11 cellular contexts compared by ENCODE assay signal in genomic region chr19:7914598-7915045, GRCh38. TPM values are rescaled to one million over a fixed set of nuclear protein-coding genes. Genes with fewer than 3 reads are reported as not detected.
DNase-seq lines count a peak whose midpoint lies in the region; ATAC-seq, FAIRE-seq and TF ChIP-seq lines count a peak whose summit lies in the region.
"Had no signal": no experiment of that assay in that cellular context is flagged by ENCODE, and none has a peak within 500 bp of the region (broad histone marks: within the 10 kb centered on the region; RNA-seq: fewer than 3 reads in every experiment).

TGFBR3L (plus strand) TSS chr19:7914830.

- H3K23ac ChIP-seq in IMR-90 (ENCODE audit: low read depth, low read length) (no peak within 1 kb of the TSS), neuronal stem cell (ENCODE audit: low read depth, low read length, poor library complexity) (peak within 1 kb of the TSS; percentile 80)

- H3K79me2 ChIP-seq in GM12878 (ENCODE audit: control insufficient read depth, insufficient read depth, low read length): no peaks in the 10 kb centered on the region

- H3K4me1 ChIP-seq in IMR-90 (ENCODE audit: control insufficient read depth, insufficient read depth, low read length): peaks cover 11% of the 10 kb centered on the region
- H3K4me1 ChIP-seq in GM12878 (ENCODE audit: control insufficient read depth, insufficient read depth, low read length): peaks cover 2% of the 10 kb centered on the region; the same call in 1 of the 2 replicates
- H3K4me1 ChIP-seq in neuronal stem cell (ENCODE audit: control insufficient read depth in 2 of 2, insufficient read depth in 1 of 2, low read depth in 1 of 2, low read length in 2 of 2): peaks cover 6 to 12% of the 10 kb centered on the region in 2 donors

- H2BK20ac ChIP-seq in IMR-90 (ENCODE audit: low read depth, low read length): no peak within 1 kb of the TSS

- TF ChIP-seq POLR2A in IMR-90 (IDR thresholded peaks at IDR 0.05; ENCODE audit: low read depth, low read length): no peak
- peak; percentile 67 for TF ChIP-seq POLR2A in GM12878 (IDR thresholded peaks at IDR 0.05; ENCODE audit: low read depth, low read length)

- peaks cover 25% of the 10 kb centered on the region for H3K36me3 ChIP-seq in IMR-90 (ENCODE audit: control insufficient read depth, insufficient read depth, low read length)
- peaks cover 0 to 14% of the 10 kb centered on the region in 2 experiments; a peak in 3 of 4 replicates for H3K36me3 ChIP-seq in GM12878 (ENCODE audit: control insufficient read depth in 2 of 2, insufficient read depth in 2 of 2, low read length in 1 of 2)
- peaks cover 22 to 30% of the 10 kb centered on the region in 2 donors for H3K36me3 ChIP-seq in neuronal stem cell (replicated peaks in 1 of 2; ENCODE audit: control insufficient read depth in 2 of 2, insufficient read depth in 2 of 2, low read length in 2 of 2)

- no peak within 1 kb of the TSS for H2BK15ac ChIP-seq in IMR-90 (ENCODE audit: low read depth, low read length)
- no peak within 1 kb of the TSS for H2BK15ac ChIP-seq in neuronal stem cell (ENCODE audit: low read length)

- BruUV-seq in IMR-90 (replicated peaks; lab: Mats Ljungman, UMichigan) (no TSS peak), GM12878 (replicated peaks; lab: Mats Ljungman, UMichigan) (no TSS peak)

- 80% methylated on average over 3 of the region's 12 CpGs; no CpG with 5 or more reads in 1 of the 2 experiments for WGBS in IMR-90 (ENCODE audit: extremely low coverage in 2 of 2, insufficient read length in 1 of 2), 2 experiments
- WGBS in GM12878 (ENCODE audit: insufficient coverage, insufficient replicate concordance, low lambda C conversion rate, missing lambda C conversion rate): 59% methylated on average over 12 of the region's 12 CpGs
- no CpG with 5 or more reads among the region's 12 CpGs for WGBS in neuronal stem cell (ENCODE audit: extremely low coverage in 2 of 2, insufficient read length in 2 of 2, insufficient replicate concordance in 1 of 2), 2 donors

- TF ChIP-seq EP300 in GM12878 (IDR thresholded peaks at IDR 0.05; ENCODE audit: borderline replicate concordance in 1 of 2, control insufficient read depth in 1 of 2, low read depth in 2 of 2, low read length in 2 of 2): no peak

- H4K8ac ChIP-seq in IMR-90 (ENCODE audit: low read depth in 2 of 2, low read length in 2 of 2) (no peak within 1 kb of the TSS), neuronal stem cell (ENCODE audit: low read depth, low read length) (no peak within 1 kb of the TSS)

- H4K5ac ChIP-seq in IMR-90 (ENCODE audit: low read depth, low read length): no peak within 1 kb of the TSS

- H3K18ac ChIP-seq in IMR-90 (ENCODE audit: low read depth, low read length) (no peak within 1 kb of the TSS), neuronal stem cell (ENCODE audit: low read length) (peak within 1 kb of the TSS; percentile 92)

- H4K91ac ChIP-seq in IMR-90 (ENCODE audit: insufficient read depth, low read depth, low read length): no peak within 1 kb of the TSS
- no peak within 1 kb of the TSS for H4K91ac ChIP-seq in neuronal stem cell (ENCODE audit: low read depth, low read length, poor library complexity)

- CTCF ChIA-PET in IMR-90 (lab: Yijun Ruan, JAX) (no interaction called here), GM12878 (lab: Yijun Ruan, JAX) (no interaction called here)

- H2BK12ac ChIP-seq in neuronal stem cell (ENCODE audit: low read length): no peak within 1 kb of the TSS

- dilution Hi-C loops in IMR-90 (cut with HindIII; ENCODE audit: low sequenced_read_pairs, unreplicated experiment): no loop called here

- H2AFZ ChIP-seq in IMR-90 (replicated peaks; ENCODE audit: low read length, poor library complexity) (peak within 1 kb of the TSS; percentile 90), GM12878 (ENCODE audit: control insufficient read depth, low read depth, low read length) (no peak within 1 kb of the TSS), neuronal stem cell (ENCODE audit: low read length) (no peak within 1 kb of the TSS)

- H3K4me2 ChIP-seq in IMR-90 (ENCODE audit: low read depth, low read length) (no peak within 1 kb of the TSS; the same call in 1 of the 2 replicates), GM12878 (ENCODE audit: control insufficient read depth, insufficient read depth) (no peak within 1 kb of the TSS), neuronal stem cell (ENCODE audit: insufficient read depth, low read length, poor library complexity, severe bottlenecking) (no peak within 1 kb of the TSS)

- H3K14ac ChIP-seq in IMR-90 (replicated peaks; ENCODE audit: low read depth, low read length) (no peak within 1 kb of the TSS), neuronal stem cell (ENCODE audit: low read length) (peak within 1 kb of the TSS; percentile 8)

- H3K79me1 ChIP-seq in IMR-90 (ENCODE audit: low read depth in 1 of 2, low read length in 2 of 2) (peaks cover 0 to 6% of the 10 kb centered on the region in 2 experiments; a peak in 2 of 4 replicates), neuronal stem cell (ENCODE audit: low read depth, low read length) (peaks cover 4% of the 10 kb centered on the region)

- intact Hi-C loops in IMR-90 (cut with micrococcal nuclease) (no loop called here), GM12878 (cut with micrococcal nuclease; ENCODE audit: unreplicated experiment) (no loop called here)

- H3K4ac ChIP-seq in IMR-90 (ENCODE audit: low read depth, low read length) (no peak within 1 kb of the TSS), neuronal stem cell (ENCODE audit: low read length) (no peak within 1 kb of the TSS)

- H3K9ac ChIP-seq in IMR-90 (ENCODE audit: low read depth, low read length) (no peak within 1 kb of the TSS), GM12878 (ENCODE audit: control insufficient read depth, insufficient read depth, low read length) (no peak within 1 kb of the TSS), neuronal stem cell (ENCODE audit: low read depth, low read length, poor library complexity) (peak within 1 kb of the TSS; percentile 44)

- SMC1A ChIA-PET in GM12878 (lab: Charles Lee; ENCODE audit: uncharacterized antibody, unreplicated experiment): no interaction called here

- FAIRE-seq in GM12878 (lab: Jason Lieb, UNC) (no peak), HTR-8/SVneo (lab: Jason Lieb, UNC) (no peak)

- ATAC-seq in IMR-90 (ENCODE audit: low read depth): no peak
- no peak for ATAC-seq in GM12878
- ATAC-seq in GM19467 (IDR thresholded peaks at IDR 0.05; ENCODE audit: unreplicated experiment): no peak

- no peak for TF ChIP-seq RAD21 in IMR-90 (IDR thresholded peaks at IDR 0.05; ENCODE audit: low read length)
- TF ChIP-seq RAD21 in GM12878 (IDR thresholded peaks at IDR 0.05; ENCODE audit: insufficient read depth, low read depth, low read length): no peak

- H3K9me3 ChIP-seq in IMR-90 (ENCODE audit: control insufficient read depth, insufficient read depth, low read length): no peaks in the 10 kb centered on the region
- H3K9me3 ChIP-seq in GM12878 (replicated peaks; ENCODE audit: control insufficient read depth, insufficient read depth, low read length): no peaks in the 10 kb centered on the region; the same call in 2 of the 3 replicates
- H3K9me3 ChIP-seq in neuronal stem cell (replicated peaks in 1 of 2; ENCODE audit: control insufficient read depth in 2 of 2, insufficient read depth in 1 of 2, low read depth in 1 of 2, low read length in 2 of 2): no peaks in the 10 kb centered on the region

- in situ Hi-C loops in IMR-90 (cut with MboI; ENCODE audit: low sequenced_read_pairs): no loop called here
- in situ Hi-C loops in GM12878 (cut with MboI): no loop called here

- no peak within 1 kb of the TSS for H2BK120ac ChIP-seq in IMR-90 (ENCODE audit: low read depth, low read length)
- no peak within 1 kb of the TSS for H2BK120ac ChIP-seq in neuronal stem cell (ENCODE audit: low read depth, low read length)

- DNase-seq in NCI-H82 (lab: John Stamatoyannopoulos, UW) (peak; percentile 20), NCI-H82 treated with DMSO at 0.1 percent for 48 hours (lab: John Stamatoyannopoulos, UW; ENCODE audit: unreplicated experiment) (no peak), IMR-90 (no peak), GM12878 (ENCODE audit: low read depth, low spot score) (no peak), neuronal stem cell (ENCODE audit: low spot score) (no peak), HTR-8/SVneo (ENCODE audit: insufficient read length, low spot score) (no peak), HK-2 (ENCODE audit: unreplicated experiment) (no peak)
- DNase-seq: NCI-H1105 had no signal

- no peak for TF ChIP-seq CTCF in IMR-90 (conservative IDR thresholded peaks at IDR 0.05; ENCODE audit: low read depth, low read length)
- TF ChIP-seq CTCF in GM12878 (IDR thresholded peaks at IDR 0.05 in 2 of 3, conservative IDR thresholded peaks at IDR 0.05 in 1 of 3; ENCODE audit: control insufficient read depth in 2 of 3, extremely low read depth in 1 of 3, insufficient read depth in 1 of 3, low read depth in 3 of 3, low read length in 3 of 3): no peak

- POLR2A ChIA-PET in IMR-90 (lab: Charles Lee; ENCODE audit: unreplicated experiment): no interaction called here
- POLR2A ChIA-PET in GM12878 (lab: Charles Lee): no interaction called here

- H2AK5ac ChIP-seq in IMR-90 (ENCODE audit: low read depth, low read length) (no peak within 1 kb of the TSS; the same call in none of the 2 replicates), neuronal stem cell (ENCODE audit: low read depth, low read length) (no peak within 1 kb of the TSS)

- H3K27ac ChIP-seq in IMR-90 (ENCODE audit: insufficient read depth, low read length) (no peak within 1 kb of the TSS), GM12878 (ENCODE audit: control insufficient read depth, insufficient read depth) (no peak within 1 kb of the TSS), neuronal stem cell (replicated peaks; ENCODE audit: low read length) (no peak within 1 kb of the TSS)

- peak within 1 kb of the TSS; percentile 89 for H2AK9ac ChIP-seq in IMR-90 (replicated peaks; ENCODE audit: low read depth, low read length, poor library complexity)

- no peak within 1 kb of the TSS for H3K56ac ChIP-seq in IMR-90 (ENCODE audit: extremely low read depth, insufficient read depth, low read length)

- H4K20me1 ChIP-seq in IMR-90 (ENCODE audit: insufficient read depth, low read length): no peaks in the 10 kb centered on the region; the same call in 1 of the 2 replicates
- no peaks in the 10 kb centered on the region for H4K20me1 ChIP-seq in GM12878 (ENCODE audit: control insufficient read depth, insufficient read depth)

- H3K9me1 ChIP-seq in IMR-90 (ENCODE audit: insufficient read depth, low read length): peaks cover 2% of the 10 kb centered on the region

- H3K4me3 ChIP-seq in IMR-90 (ENCODE audit: insufficient read depth, low read depth, low read length): no peak within 1 kb of the TSS
- H3K4me3 ChIP-seq in GM12878: no peak within 1 kb of the TSS
- H3K4me3 ChIP-seq in neuronal stem cell (ENCODE audit: low read length in 2 of 2): peak within 1 kb of the TSS in 1 of 2 donors; percentile 46

- H3K27me3 ChIP-seq in IMR-90 (ENCODE audit: control insufficient read depth, insufficient read depth, low read length) (peaks cover 11% of the 10 kb centered on the region), GM12878 (replicated peaks in 1 of 2; ENCODE audit: control insufficient read depth in 2 of 2, insufficient read depth in 2 of 2, low read length in 1 of 2) (peaks cover 8 to 21% of the 10 kb centered on the region in 2 experiments), neuronal stem cell (ENCODE audit: control insufficient read depth in 3 of 3, insufficient read depth in 3 of 3, low read depth in 1 of 3, low read length in 3 of 3) (peaks cover 22 to 42% (median 22%) of the 10 kb centered on the region in 3 experiments)

- H2BK5ac ChIP-seq in IMR-90 (ENCODE audit: low read depth, low read length, poor library complexity, severe bottlenecking): no peak within 1 kb of the TSS
- no peak within 1 kb of the TSS for H2BK5ac ChIP-seq in neuronal stem cell (ENCODE audit: low read length)

- RAD21 ChIA-PET in GM12878 (lab: Charles Lee; ENCODE audit: unreplicated experiment): no interaction called here

RNA-seq across cellular contexts. Expression of gene TGFBR3L, which starts in this region (rescaled TPM):
- total RNA-seq in IMR-90 (2012; rRNA removed) (not detected in 2 replicates), GM12878 (2014; rRNA removed) (not detected in 2 replicates), GM12878 (2014; rRNA removed; fragmentation: Illumina TruSeq; extraction: Trizol) (not detected in 2 replicates), GM12878 (2021) (0.16 and 0.23 TPM in 2 replicates)
- polyA plus RNA-seq in IMR-90 (2012; rRNA removed) (0.94 and 2.2 TPM in 2 replicates), GM12878 (2011; rRNA removed) (not detected in 2 replicates), GM12878 (2014; fragmentation: Illumina TruSeq; extraction: Trizol) (not detected in 2 replicates), GM12878 (2014; fragmentation: Nextera tagmentation; extraction: Ambion mirVana) (not detected), GM12878 (2014; rRNA removed) (0.55 TPM in 1 of 2 replicates, not detected in the other), GM12878 (2016; fragmentation: Nextera tagmentation; extraction: Ambion mirVana) (under 1 TPM in 1 of 2 experiments, not detected in 1; 0.20 TPM)
- polyA plus RNA-seq in IMR-90 (2012; cell fraction: cytosol; rRNA removed): 3.5 and 4.4 TPM in 2 replicates
- polyA plus RNA-seq in IMR-90 (2012; cell fraction: nucleus; rRNA removed; ENCODE audit: low replicate concordance): 1.9 and 3.1 TPM in 2 replicates
- not detected in 2 replicates for total RNA-seq in GM12878 (2013; cell fraction: nucleolus; rRNA removed)
- not detected for polyA plus RNA-seq in GM12878 (2011; ENCODE audit: low read depth)
- polyA plus RNA-seq in GM12878 (2011; cell fraction: cytosol; rRNA removed): 0.15 TPM in 1 of 2 replicates, not detected in the other
- polyA plus RNA-seq in GM12878 (2011; cell fraction: nucleus; rRNA removed): 0.09 and 0.15 TPM in 2 replicates
- 0.15 TPM in 1 of 2 replicates, not detected in the other for polyA plus RNA-seq in GM12878 (2012)
- not detected in 2 replicates for polyA minus RNA-seq in GM12878 (2011; rRNA and poly(A)+ RNA removed)
- polyA minus RNA-seq in GM12878 (2011; cell fraction: cytosol; rRNA and poly(A)+ RNA removed): not detected in 2 replicates
- 1.2 TPM in 1 of 2 replicates, not detected in the other for polyA minus RNA-seq in GM12878 (2011; cell fraction: nucleus; rRNA and poly(A)+ RNA removed)
- polyA plus RNA-seq in neuronal stem cell (2013, experiment 1 of 2): 1.3 TPM
- 1.9 TPM for polyA plus RNA-seq in neuronal stem cell (2013, experiment 2 of 2)
- total RNA-seq: A172, cerebellum had no signal
